In the genomic region with DNA sequence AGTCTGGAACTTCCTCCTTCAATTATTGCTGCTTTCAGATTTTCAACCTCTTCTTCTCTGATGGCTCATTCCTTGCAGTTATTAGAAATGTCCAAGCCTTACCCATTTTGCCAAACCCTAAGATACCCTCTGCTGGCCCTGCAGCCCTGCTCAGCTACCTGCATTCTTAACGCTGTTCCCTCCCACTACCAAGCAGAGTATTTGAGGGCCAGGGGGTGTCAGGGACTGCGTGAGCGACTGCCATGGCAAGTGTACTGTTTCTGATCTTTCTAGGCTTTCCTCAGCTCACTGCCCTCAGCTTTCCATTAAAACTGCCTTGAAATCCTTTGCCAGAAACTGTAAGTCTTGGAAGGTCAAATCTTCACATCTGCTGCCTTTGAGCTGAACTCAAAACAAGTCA, we compare ENCODE assay signal across 23 cellular contexts. TPM values are rescaled to one million over a fixed set of nuclear protein-coding genes. Genes with fewer than 3 reads are reported as not detected.
"Had no signal": no experiment of that assay in that cellular context is flagged by ENCODE, and none has a peak within 500 bp of the region (broad histone marks: within the 10 kb centered on the region; RNA-seq: fewer than 3 reads in every experiment).

No MANE protein-coding gene starts in this region.

- H3K4me1 Mint-ChIP-seq: immature natural killer cell; memory B cell; naive thymus-derived CD4-positive, alpha-beta T cell; stimulated activated memory B cell treated with anti-CD40 and anti-IgM and Interleukin-4, amounts not matched to agents 10 μg/mL and 1 μg/mL and 100 μg/mL, for 72 hours had no signal

- H3K27me3 ChIP-seq: heart left ventricle, spleen, tibial artery, upper lobe of right lung had no signal

- H3K9me3 Mint-ChIP-seq: dendritic cell treated with granulocyte-macrophage colony-stimulating factor and Interleukin-4, amounts not matched to agents 40 ng/mL and 50 ng/mL, for 4 days; memory B cell; nephron progenitor cell had no signal

- H3K27me3 Mint-ChIP-seq: effector memory CD8-positive, alpha-beta T cell; memory B cell; naive thymus-derived CD4-positive, alpha-beta T cell; stimulated activated memory B cell treated with anti-CD40 and anti-IgM and Interleukin-4, amounts not matched to agents 10 μg/mL and 1 μg/mL and 100 μg/mL, for 72 hours; stimulated activated naive CD8-positive, alpha-beta T cell treated with anti-CD3 and anti-CD28 coated beads, Interleukin-15, Interleukin-2, amounts not matched to agents 100 ng/mL and 50 ng/mL, for 24 hours had no signal

- FAIRE-seq: keratinocyte had no signal

- H3K4me3 ChIP-seq: heart left ventricle, left ventricle myocardium inferior, lower lobe of right lung, spleen, tibial artery, upper lobe of right lung had no signal

- H3K36me3 Mint-ChIP-seq: memory B cell; naive thymus-derived CD4-positive, alpha-beta T cell; stimulated activated memory B cell treated with anti-CD40 and anti-IgM and Interleukin-4, amounts not matched to agents 10 μg/mL and 1 μg/mL and 100 μg/mL, for 72 hours had no signal

- H3K27ac ChIP-seq: heart left ventricle, left ventricle myocardium inferior, lower lobe of right lung, spleen, tibial artery, upper lobe of right lung had no signal

- H3K36me3 ChIP-seq: heart left ventricle, left ventricle myocardium inferior, lower lobe of right lung, spleen, tibial artery, upper lobe of right lung had no signal

- H3K4me3 Mint-ChIP-seq: dendritic cell treated with granulocyte-macrophage colony-stimulating factor and Interleukin-4, amounts not matched to agents 40 ng/mL and 50 ng/mL, for 4 days; effector memory CD8-positive, alpha-beta T cell; immature natural killer cell; memory B cell; naive thymus-derived CD4-positive, alpha-beta T cell; nephron progenitor cell; stimulated activated memory B cell treated with anti-CD40 and anti-IgM and Interleukin-4, amounts not matched to agents 10 μg/mL and 1 μg/mL and 100 μg/mL, for 72 hours; stimulated activated naive CD8-positive, alpha-beta T cell treated with anti-CD3 and anti-CD28 coated beads, Interleukin-15, Interleukin-2, amounts not matched to agents 100 ng/mL and 50 ng/mL, for 24 hours had no signal

- DNase-seq: cerebellar nuclear complex; effector memory CD8-positive, alpha-beta T cell; foreskin melanocyte; heart left ventricle; hippocampal formation; immature natural killer cell; left ventricle myocardium inferior; lower lobe of right lung; naive thymus-derived CD4-positive, alpha-beta T cell; nephron progenitor cell; posterior cingulate gyrus; spleen; stimulated activated CD4-positive, alpha-beta T cell treated with anti-CD3 and anti-CD28 coated beads, Interleukin-15, amount 100 ng/mL, for 24 hours; stimulated activated CD4-positive, alpha-beta T cell treated with anti-CD3 and anti-CD28 coated beads, Interleukin-1b, Interleukin-23, amount 100 ng/mL, for 48 hours; stimulated activated CD4-positive, alpha-beta T cell treated with anti-CD3 and anti-CD28 coated beads, Interleukin-4, amount 100 ng/mL, for 24 hours; tibial artery; upper lobe of right lung had no signal

- H3K27ac Mint-ChIP-seq: dendritic cell treated with granulocyte-macrophage colony-stimulating factor and Interleukin-4, amounts not matched to agents 40 ng/mL and 50 ng/mL, for 4 days; effector memory CD8-positive, alpha-beta T cell; immature natural killer cell; memory B cell; naive thymus-derived CD4-positive, alpha-beta T cell; nephron progenitor cell; stimulated activated memory B cell treated with anti-CD40 and anti-IgM and Interleukin-4, amounts not matched to agents 10 μg/mL and 1 μg/mL and 100 μg/mL, for 72 hours; stimulated activated naive CD8-positive, alpha-beta T cell treated with anti-CD3 and anti-CD28 coated beads, Interleukin-15, Interleukin-2, amounts not matched to agents 100 ng/mL and 50 ng/mL, for 24 hours had no signal

- H3K9me3 ChIP-seq: heart left ventricle, left ventricle myocardium inferior, lower lobe of right lung, spleen, tibial artery, upper lobe of right lung had no signal

- H3K4me1 ChIP-seq: heart left ventricle, left ventricle myocardium inferior, lower lobe of right lung, spleen, upper lobe of right lung had no signal

RNA-seq across cellular contexts. Expression of gene HS6ST3, which starts 40.9 kb away (rescaled TPM):
- total RNA-seq: naive thymus-derived CD4-positive, alpha-beta T cell; osteocyte; spleen; upper lobe of right lung had no signal
- polyA plus RNA-seq: immature natural killer cell; naive thymus-derived CD4-positive, alpha-beta T cell had no signal
